ENCODE assay signal across 2 cellular contexts in the genomic region with DNA sequence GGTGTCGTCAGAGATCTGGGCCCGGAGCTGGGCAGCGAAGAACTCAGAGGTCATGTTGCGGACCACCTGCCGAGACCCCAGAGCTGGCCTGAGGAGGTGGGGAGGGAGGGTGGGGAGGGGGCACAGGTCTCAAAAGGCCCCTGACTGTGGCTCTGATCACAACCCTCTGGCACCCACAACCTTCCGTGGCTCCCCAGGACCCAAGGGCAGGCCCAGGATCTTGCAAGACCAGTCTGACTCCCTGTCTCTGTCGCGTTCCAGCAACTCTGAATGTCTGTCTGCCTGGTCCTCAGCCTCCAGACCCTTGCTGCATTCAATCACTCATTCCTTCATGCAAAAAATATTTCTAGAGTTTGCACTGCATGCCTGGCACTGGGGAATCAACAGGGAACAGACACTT. TPM values are rescaled to one million over a fixed set of nuclear protein-coding genes. Genes with fewer than 3 reads are reported as not detected.
"Had no signal": no experiment of that assay in that cellular context is flagged by ENCODE, and none has a peak within 500 bp of the region (broad histone marks: within the 10 kb centered on the region; RNA-seq: fewer than 3 reads in every experiment).

No MANE protein-coding gene starts in this region.

RNA-seq across cellular contexts. Expression of a gene that starts 4.5 kb away (rescaled TPM):
- total RNA-seq: HT1080 had no signal
- polyA plus RNA-seq: IgD-negative memory B cell had no signal
